2 cellular contexts compared by ENCODE assay signal in the genomic region with DNA sequence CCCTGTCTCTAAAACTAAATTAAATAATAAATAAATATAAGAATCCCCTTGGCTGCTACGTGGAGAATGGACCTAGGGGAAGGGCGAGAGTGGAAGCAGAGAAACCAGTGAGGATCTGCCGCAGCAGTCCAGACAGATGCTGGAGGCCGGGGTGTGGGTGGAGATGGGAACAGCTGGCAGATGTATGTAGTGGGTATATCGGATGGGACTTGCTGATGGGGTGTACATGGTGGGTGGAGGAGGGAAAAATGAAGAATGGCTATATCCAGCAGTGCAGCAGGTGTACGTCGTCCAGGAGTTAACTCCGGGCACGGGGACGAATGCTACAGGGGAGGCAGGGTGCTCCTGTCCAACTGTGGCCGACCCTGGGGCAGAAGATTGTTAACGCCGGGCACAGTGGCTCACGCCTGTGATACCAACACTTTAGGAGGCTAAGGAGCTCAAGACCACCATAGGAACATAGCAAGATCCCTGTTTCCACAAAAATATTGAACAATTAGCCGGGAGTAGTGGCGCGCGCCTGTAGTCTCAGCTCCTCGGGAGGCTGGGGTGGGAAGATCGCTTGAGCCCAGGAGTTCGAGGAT.
TF ChIP-seq lines count a peak whose summit lies in the region.

No MANE protein-coding gene starts in this region.

TF ChIP-seq in HEK293, 187 proteins besides CTCF, POLR2A, EP300 and RAD21:
- TF ChIP-seq SCRT2 (tag by site-specific recombination; IDR thresholded peaks at IDR 0.05), result peak; percentile 19; the same call in 1 of the 2 replicates
- TF ChIP-seq ZNF341 (tag by site-specific recombination; IDR thresholded peaks at IDR 0.05; ENCODE audit: low read depth), result peak; percentile 81
- no peak for TF ChIP-seq ZNF394 (tag by site-specific recombination; IDR thresholded peaks at IDR 0.05; ENCODE audit: borderline replicate concordance)
- TF ChIP-seq ZNF23 (tag by site-specific recombination; IDR thresholded peaks at IDR 0.05; ENCODE audit: borderline replicate concordance), result no peak
- 0 out of 2 replicates have a peak, but pooled peaks have one; percentile 8 for TF ChIP-seq PATZ1 (tag by site-specific recombination; IDR thresholded peaks at IDR 0.05)
- TF ChIP-seq ZFHX2 (tag by site-specific recombination; conservative IDR thresholded peaks at IDR 0.05), result peak; percentile 81
- TF ChIP-seq, protein P1, sequence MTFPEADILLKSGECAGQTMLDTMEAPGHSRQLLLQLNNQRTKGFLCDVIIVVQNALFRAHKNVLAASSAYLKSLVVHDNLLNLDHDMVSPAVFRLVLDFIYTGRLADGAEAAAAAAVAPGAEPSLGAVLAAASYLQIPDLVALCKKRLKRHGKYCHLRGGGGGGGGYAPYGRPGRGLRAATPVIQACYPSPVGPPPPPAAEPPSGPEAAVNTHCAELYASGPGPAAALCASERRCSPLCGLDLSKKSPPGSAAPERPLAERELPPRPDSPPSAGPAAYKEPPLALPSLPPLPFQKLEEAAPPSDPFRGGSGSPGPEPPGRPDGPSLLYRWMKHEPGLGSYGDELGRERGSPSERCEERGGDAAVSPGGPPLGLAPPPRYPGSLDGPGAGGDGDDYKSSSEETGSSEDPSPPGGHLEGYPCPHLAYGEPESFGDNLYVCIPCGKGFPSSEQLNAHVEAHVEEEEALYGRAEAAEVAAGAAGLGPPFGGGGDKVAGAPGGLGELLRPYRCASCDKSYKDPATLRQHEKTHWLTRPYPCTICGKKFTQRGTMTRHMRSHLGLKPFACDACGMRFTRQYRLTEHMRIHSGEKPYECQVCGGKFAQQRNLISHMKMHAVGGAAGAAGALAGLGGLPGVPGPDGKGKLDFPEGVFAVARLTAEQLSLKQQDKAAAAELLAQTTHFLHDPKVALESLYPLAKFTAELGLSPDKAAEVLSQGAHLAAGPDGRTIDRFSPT (tag by site-specific recombination; IDR thresholded peaks at IDR 0.05), result 0 out of 2 replicates have a peak, but pooled peaks have one; percentile 12
- TF ChIP-seq EGR2 (tag by site-specific recombination; IDR thresholded peaks at IDR 0.05; ENCODE audit: low read depth), result peak; percentile 63
- no peak for TF ChIP-seq ZNF660 (tag by site-specific recombination; IDR thresholded peaks at IDR 0.05)
- no peak for TF ChIP-seq ZNF114 (tag by site-specific recombination; IDR thresholded peaks at IDR 0.05)

TF ChIP-seq in K562, 482 proteins besides CTCF, POLR2A, EP300 and RAD21:
- TF ChIP-seq GTF2F1 (IDR thresholded peaks at IDR 0.05; ENCODE audit: low read depth, low read length) (no peak), MAFF (IDR thresholded peaks at IDR 0.05; ENCODE audit: low read length) (no peak)
- TF ChIP-seq, protein P2, sequence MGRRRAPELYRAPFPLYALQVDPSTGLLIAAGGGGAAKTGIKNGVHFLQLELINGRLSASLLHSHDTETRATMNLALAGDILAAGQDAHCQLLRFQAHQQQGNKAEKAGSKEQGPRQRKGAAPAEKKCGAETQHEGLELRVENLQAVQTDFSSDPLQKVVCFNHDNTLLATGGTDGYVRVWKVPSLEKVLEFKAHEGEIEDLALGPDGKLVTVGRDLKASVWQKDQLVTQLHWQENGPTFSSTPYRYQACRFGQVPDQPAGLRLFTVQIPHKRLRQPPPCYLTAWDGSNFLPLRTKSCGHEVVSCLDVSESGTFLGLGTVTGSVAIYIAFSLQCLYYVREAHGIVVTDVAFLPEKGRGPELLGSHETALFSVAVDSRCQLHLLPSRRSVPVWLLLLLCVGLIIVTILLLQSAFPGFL (CRISPR knock-in tag; IDR thresholded peaks at IDR 0.05), result no peak
- TF ChIP-seq, protein P3, sequence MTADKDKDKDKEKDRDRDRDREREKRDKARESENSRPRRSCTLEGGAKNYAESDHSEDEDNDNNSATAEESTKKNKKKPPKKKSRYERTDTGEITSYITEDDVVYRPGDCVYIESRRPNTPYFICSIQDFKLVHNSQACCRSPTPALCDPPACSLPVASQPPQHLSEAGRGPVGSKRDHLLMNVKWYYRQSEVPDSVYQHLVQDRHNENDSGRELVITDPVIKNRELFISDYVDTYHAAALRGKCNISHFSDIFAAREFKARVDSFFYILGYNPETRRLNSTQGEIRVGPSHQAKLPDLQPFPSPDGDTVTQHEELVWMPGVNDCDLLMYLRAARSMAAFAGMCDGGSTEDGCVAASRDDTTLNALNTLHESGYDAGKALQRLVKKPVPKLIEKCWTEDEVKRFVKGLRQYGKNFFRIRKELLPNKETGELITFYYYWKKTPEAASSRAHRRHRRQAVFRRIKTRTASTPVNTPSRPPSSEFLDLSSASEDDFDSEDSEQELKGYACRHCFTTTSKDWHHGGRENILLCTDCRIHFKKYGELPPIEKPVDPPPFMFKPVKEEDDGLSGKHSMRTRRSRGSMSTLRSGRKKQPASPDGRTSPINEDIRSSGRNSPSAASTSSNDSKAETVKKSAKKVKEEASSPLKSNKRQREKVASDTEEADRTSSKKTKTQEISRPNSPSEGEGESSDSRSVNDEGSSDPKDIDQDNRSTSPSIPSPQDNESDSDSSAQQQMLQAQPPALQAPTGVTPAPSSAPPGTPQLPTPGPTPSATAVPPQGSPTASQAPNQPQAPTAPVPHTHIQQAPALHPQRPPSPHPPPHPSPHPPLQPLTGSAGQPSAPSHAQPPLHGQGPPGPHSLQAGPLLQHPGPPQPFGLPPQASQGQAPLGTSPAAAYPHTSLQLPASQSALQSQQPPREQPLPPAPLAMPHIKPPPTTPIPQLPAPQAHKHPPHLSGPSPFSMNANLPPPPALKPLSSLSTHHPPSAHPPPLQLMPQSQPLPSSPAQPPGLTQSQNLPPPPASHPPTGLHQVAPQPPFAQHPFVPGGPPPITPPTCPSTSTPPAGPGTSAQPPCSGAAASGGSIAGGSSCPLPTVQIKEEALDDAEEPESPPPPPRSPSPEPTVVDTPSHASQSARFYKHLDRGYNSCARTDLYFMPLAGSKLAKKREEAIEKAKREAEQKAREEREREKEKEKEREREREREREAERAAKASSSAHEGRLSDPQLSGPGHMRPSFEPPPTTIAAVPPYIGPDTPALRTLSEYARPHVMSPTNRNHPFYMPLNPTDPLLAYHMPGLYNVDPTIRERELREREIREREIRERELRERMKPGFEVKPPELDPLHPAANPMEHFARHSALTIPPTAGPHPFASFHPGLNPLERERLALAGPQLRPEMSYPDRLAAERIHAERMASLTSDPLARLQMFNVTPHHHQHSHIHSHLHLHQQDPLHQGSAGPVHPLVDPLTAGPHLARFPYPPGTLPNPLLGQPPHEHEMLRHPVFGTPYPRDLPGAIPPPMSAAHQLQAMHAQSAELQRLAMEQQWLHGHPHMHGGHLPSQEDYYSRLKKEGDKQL (CRISPR knock-in tag; IDR thresholded peaks at IDR 0.05; ENCODE audit: borderline replicate concordance), result no peak
- TF ChIP-seq, protein P4, sequence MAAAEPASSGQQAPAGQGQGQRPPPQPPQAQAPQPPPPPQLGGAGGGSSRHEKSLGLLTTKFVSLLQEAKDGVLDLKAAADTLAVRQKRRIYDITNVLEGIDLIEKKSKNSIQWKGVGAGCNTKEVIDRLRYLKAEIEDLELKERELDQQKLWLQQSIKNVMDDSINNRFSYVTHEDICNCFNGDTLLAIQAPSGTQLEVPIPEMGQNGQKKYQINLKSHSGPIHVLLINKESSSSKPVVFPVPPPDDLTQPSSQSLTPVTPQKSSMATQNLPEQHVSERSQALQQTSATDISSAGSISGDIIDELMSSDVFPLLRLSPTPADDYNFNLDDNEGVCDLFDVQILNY (CRISPR knock-in tag; IDR thresholded peaks at IDR 0.05), result no peak
